Comparison of ENCODE assay signal across 8 cellular contexts in genomic region chr14:55107766-55108554, GRCh38. TPM values are rescaled to one million over a fixed set of nuclear protein-coding genes. Genes with fewer than 3 reads are reported as not detected.
DNase-seq lines count a peak whose midpoint lies in the region; TF ChIP-seq lines count a peak whose summit lies in the region.

No MANE protein-coding gene starts in this region.

- H3K4me1 Mint-ChIP-seq in activated CD4-positive, alpha-beta T cell treated with anti-CD3 and anti-CD28 coated beads, Interleukin-2, amount 10 ng/mL, durations not matched to agents 24 days and 14 days = peaks cover 28% of the 10 kb centered on the region

- H3K27me3 ChIP-seq in muscle layer of colon (ENCODE audit: control insufficient read depth in 1 of 2, insufficient read depth in 2 of 2, low read length in 2 of 2) (no peaks in the 10 kb centered on the region), thyroid gland (no peaks in the 10 kb centered on the region)

- H3K4me3 Mint-ChIP-seq in activated CD4-positive, alpha-beta T cell treated with anti-CD3 and anti-CD28 coated beads, Interleukin-2, amount 10 ng/mL, durations not matched to agents 24 days and 14 days = peak overlapping the region; percentile 8

- H3K9ac ChIP-seq in muscle layer of colon (ENCODE audit: low read length) = no peak overlapping the region

- no peak for TF ChIP-seq POLR2A in thyroid gland (IDR thresholded peaks at IDR 0.05)

- peak overlapping the region; percentile 84 for H3K27ac Mint-ChIP-seq in activated CD4-positive, alpha-beta T cell treated with anti-CD3 and anti-CD28 coated beads, Interleukin-2, amount 10 ng/mL, durations not matched to agents 24 days and 14 days

- no peak for TF ChIP-seq CTCF in thyroid gland (IDR thresholded peaks at IDR 0.05)

- no peaks in the 10 kb centered on the region for H3K27me3 Mint-ChIP-seq in activated CD4-positive, alpha-beta T cell treated with anti-CD3 and anti-CD28 coated beads, Interleukin-2, amount 10 ng/mL, durations not matched to agents 24 days and 14 days

- WGBS in thyroid gland, 2 donors = 54 to 58% methylated on average over 17 to 19 of the region's 19 CpGs

- H3K36me3 ChIP-seq in muscle layer of colon (ENCODE audit: insufficient read depth, low read length) = no peaks in the 10 kb centered on the region
- H3K36me3 ChIP-seq in thyroid gland = no peaks in the 10 kb centered on the region

- H3K36me3 Mint-ChIP-seq in activated CD4-positive, alpha-beta T cell treated with anti-CD3 and anti-CD28 coated beads, Interleukin-2, amount 10 ng/mL, durations not matched to agents 24 days and 14 days (ENCODE audit: low read depth) = peaks cover 12% of the 10 kb centered on the region

- H3K4me1 ChIP-seq in muscle layer of colon (ENCODE audit: insufficient read depth, low read length) (peaks cover 36% of the 10 kb centered on the region), thyroid gland (peaks cover 24 to 47% of the 10 kb centered on the region in 2 donors)

- peak; percentile 74 for DNase-seq in GF-D8 (lab: John Stamatoyannopoulos, UW)
- DNase-seq in HUDEP-2 (lab: John Stamatoyannopoulos, UW; ENCODE audit: unreplicated experiment in 76 of 76) = peak in 75 of 76 experiments; percentile 35 to 96 (median 79)
- peak; percentile 67 for DNase-seq in activated CD4-positive, alpha-beta T cell treated with anti-CD3 and anti-CD28 coated beads, Interleukin-2, amount 10 ng/mL, durations not matched to agents 24 days and 14 days
- DNase-seq in epidermal melanocyte (ENCODE audit: insufficient read length, low spot score) = peak; percentile 88
- DNase-seq in thyroid gland = peak; percentile 55 to 61
- DNase-seq in activated gamma-delta T cell (lab: John Stamatoyannopoulos, UW) = no peak
- DNase-seq in NCI-H187 treated with DMSO at 0.1 percent for 48 hours (lab: John Stamatoyannopoulos, UW) = no peak

- no peaks in the 10 kb centered on the region for H3K9me3 ChIP-seq in muscle layer of colon (ENCODE audit: low read length)
- no peaks in the 10 kb centered on the region for H3K9me3 ChIP-seq in thyroid gland

- intact Hi-C loops in activated CD4-positive, alpha-beta T cell treated with anti-CD3 and anti-CD28 coated beads, Interleukin-2, amount 10 ng/mL, durations not matched to agents 24 days and 14 days (cut with micrococcal nuclease) = loop anchor here (10.0 kb wide), 3 partner anchors 167 to 327 kb away; partner anchors contain the start of gene FBXO34
- intact Hi-C loops in thyroid gland (cut with DNase I) = no loop called here

- H3K27ac ChIP-seq in muscle layer of colon (ENCODE audit: low read depth, low read length) (peak overlapping the region; percentile 59), thyroid gland (peak overlapping the region; percentile 86 to 89 (median 89))

- peaks cover 12% of the 10 kb centered on the region for H3K9me3 Mint-ChIP-seq in activated CD4-positive, alpha-beta T cell treated with anti-CD3 and anti-CD28 coated beads, Interleukin-2, amount 10 ng/mL, durations not matched to agents 24 days and 14 days

- H3K4me3 ChIP-seq in muscle layer of colon (ENCODE audit: low read depth in 1 of 2, low read length in 2 of 2) (no peak overlapping the region), thyroid gland (replicated peaks in 1 of 3) (no peak overlapping the region)

RNA-seq across cellular contexts. Expression of gene LGALS3, which starts 21.1 kb away (rescaled TPM):
- total RNA-seq in activated CD4-positive, alpha-beta T cell treated with anti-CD3 and anti-CD28 coated beads, Interleukin-2, amount 10 ng/mL, durations not matched to agents 24 days and 14 days = 11.1 and 12.2 TPM in 2 replicates
- 100 to 1,000 TPM in 2 of 4 donors, 10 to 100 TPM in 2; 65.7 to 201 (median 111) TPM for total RNA-seq in thyroid gland

RNA-seq across cellular contexts. Expression of gene MAPK1IP1L, which starts 56.5 kb away (rescaled TPM):
- 142 and 144 TPM in 2 replicates for total RNA-seq in activated CD4-positive, alpha-beta T cell treated with anti-CD3 and anti-CD28 coated beads, Interleukin-2, amount 10 ng/mL, durations not matched to agents 24 days and 14 days
- 10 to 100 TPM; 56.6 to 89.9 (median 69.6) TPM for total RNA-seq in thyroid gland

Comparison
In these comparisons a context has a peak if more than half of its experiments do, and no peak if none do; other contexts are left out.
1. DNase-seq: peak in GF-D8 (single experiment), HUDEP-2 (75 of 76), activated CD4-positive, alpha-beta T cell treated with anti-CD3 and anti-CD28 coated beads, Interleukin-2, amount 10 ng/mL, durations not matched to agents 24 days and 14 days (single experiment), epidermal melanocyte (single experiment) and thyroid gland (2 of 2); none in activated gamma-delta T cell (single experiment) and NCI-H187 treated with DMSO at 0.1 percent for 48 hours (single experiment).